ENCODE assay signal across 8 cellular contexts in the genomic region with DNA sequence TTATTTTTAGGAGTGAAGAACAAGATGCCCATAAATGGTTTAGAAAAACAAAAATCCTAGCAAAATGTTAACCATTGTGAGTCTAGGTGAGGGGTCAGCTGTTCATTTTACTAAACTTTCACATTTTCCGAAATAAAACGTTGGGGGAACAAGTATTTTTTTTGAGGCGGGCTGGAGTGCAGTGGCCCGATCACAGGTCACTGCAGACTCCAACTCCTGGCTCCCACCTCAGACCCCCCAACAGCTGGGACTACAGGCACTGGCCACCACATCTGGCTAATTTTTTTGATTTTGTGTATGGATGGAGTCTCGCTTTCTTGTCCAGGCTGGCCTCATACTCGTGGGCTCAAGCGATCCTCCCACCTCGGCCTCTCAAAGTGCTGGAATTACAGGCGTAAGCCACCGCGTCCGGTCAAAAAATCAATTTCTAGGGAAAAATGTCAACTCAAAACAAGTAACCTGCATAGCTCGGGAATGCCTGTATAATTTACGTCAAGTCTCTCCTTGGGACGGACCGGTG. TPM values are rescaled to one million over a fixed set of nuclear protein-coding genes. Genes with fewer than 3 reads are reported as not detected.
DNase-seq lines count a peak whose midpoint lies in the region; ATAC-seq and TF ChIP-seq lines count a peak whose summit lies in the region.

No MANE protein-coding gene starts in this region.

- H3K4me1 Mint-ChIP-seq in Caco-2 (ENCODE audit: low read depth, unreplicated experiment): no peaks in the 10 kb centered on the region

- TSS peak; percentile 99 for BruUV-seq in Caco-2 (replicated peaks; lab: Mats Ljungman, UMichigan)

- intact Hi-C loops in Caco-2 (cut with micrococcal nuclease; ENCODE audit: unreplicated experiment): loop anchor here (5.0 kb wide), 3 partner anchors 78 to 167 kb away; a partner anchor contains a TSS

- in situ Hi-C loops in astrocyte of the cerebellum (cut with HindIII; ENCODE audit: low sequenced_read_pairs): no loop called here

- H3K27me3 Mint-ChIP-seq in Caco-2 (ENCODE audit: insufficient read depth, unreplicated experiment): no peaks in the 10 kb centered on the region

- no peaks in the 10 kb centered on the region for H3K79me1 ChIP-seq in mesenchymal stem cell (replicated peaks; ENCODE audit: low read length, poor library complexity, severe bottlenecking)

- peak overlapping the region; percentile 48 for H2AK5ac ChIP-seq in mesenchymal stem cell (ENCODE audit: low read length, severe bottlenecking)

- H3K27me3 ChIP-seq in Caco-2 (replicated peaks; ENCODE audit: control insufficient read depth, insufficient read depth, low read length) (no peaks in the 10 kb centered on the region), mesenchymal stem cell (ENCODE audit: control insufficient read depth in 1 of 2, insufficient read depth in 1 of 2, low read length in 2 of 2) (no peaks in the 10 kb centered on the region)

- no peak overlapping the region for H3K14ac ChIP-seq in mesenchymal stem cell (ENCODE audit: low read length in 2 of 2)

- H3K4me1 ChIP-seq in Caco-2: no peaks in the 10 kb centered on the region
- H3K4me1 ChIP-seq in mesenchymal stem cell (ENCODE audit: control insufficient read depth, insufficient read depth, low read depth, low read length): peaks cover 1% of the 10 kb centered on the region

- H3K36me3 ChIP-seq in Caco-2 (ENCODE audit: control insufficient read depth, insufficient read depth, low read length) (no peaks in the 10 kb centered on the region), mesenchymal stem cell (ENCODE audit: control insufficient read depth in 1 of 2, insufficient read depth in 2 of 2, low read depth in 1 of 2, low read length in 2 of 2) (peaks cover 4 to 8% of the 10 kb centered on the region in 2 experiments)

- H3K27ac Mint-ChIP-seq in Caco-2 (ENCODE audit: unreplicated experiment): peak overlapping the region; percentile 95

- peak overlapping the region; percentile 50 for H4K91ac ChIP-seq in mesenchymal stem cell (ENCODE audit: low read length)

- no peak overlapping the region for H2BK5ac ChIP-seq in mesenchymal stem cell (ENCODE audit: low read depth, low read length, poor library complexity, severe bottlenecking)

- H3K4me3 ChIP-seq in Caco-2 (ENCODE audit: low read depth, low read length) (peak overlapping the region; percentile 60), astrocyte of the cerebellum (ENCODE audit: low read depth, low read length) (peak overlapping the region; percentile 60), mesenchymal stem cell (ENCODE audit: insufficient read depth in 1 of 2, low read depth in 1 of 2, low read length in 2 of 2) (peak overlapping the region; percentile 55 to 83)

- H2BK15ac ChIP-seq in mesenchymal stem cell (ENCODE audit: low read depth, poor library complexity, severe bottlenecking): no peak overlapping the region

- peak overlapping the region; percentile 94 for H3K4me3 Mint-ChIP-seq in Caco-2 (ENCODE audit: unreplicated experiment)

- TF ChIP-seq CTCF in Caco-2 (IDR thresholded peaks at IDR 0.05; ENCODE audit: insufficient read depth in 1 of 2, low read depth in 1 of 2, low read length in 1 of 2, severe bottlenecking in 1 of 2, unreplicated experiment in 1 of 2): no peak
- TF ChIP-seq CTCF in astrocyte of the cerebellum (IDR thresholded peaks at IDR 0.05; ENCODE audit: low read depth, low read length, missing control alignments): no peak

- H4K8ac ChIP-seq in mesenchymal stem cell (ENCODE audit: low read length): peak overlapping the region; percentile 72

- H3K4me2 ChIP-seq in mesenchymal stem cell (ENCODE audit: low read length, poor library complexity, severe bottlenecking): peak overlapping the region; percentile 68

- POLR2A ChIA-PET in Caco-2 (lab: Charles Lee): interaction anchor here (0.5 to 2.3 kb wide), 11 partner anchors 13 to 873 kb away, joined by 3 to 39 read pairs (median 4); a partner anchor contains a TSS

- H3K9ac ChIP-seq in mesenchymal stem cell (ENCODE audit: low read length): peak overlapping the region; percentile 99

- no peak overlapping the region for H2BK12ac ChIP-seq in mesenchymal stem cell (ENCODE audit: low read length in 2 of 2)

- H3K36me3 Mint-ChIP-seq in Caco-2 (ENCODE audit: insufficient read depth, unreplicated experiment): peaks cover 15% of the 10 kb centered on the region

- ATAC-seq in HG02973 (IDR thresholded peaks at IDR 0.05; ENCODE audit: unreplicated experiment): peak; percentile 2

- no peak overlapping the region for H3K23ac ChIP-seq in mesenchymal stem cell (ENCODE audit: low read length in 2 of 2)

- CTCF ChIA-PET in Caco-2 (lab: Charles Lee): interaction anchor here (1.2 kb wide), 1 partner anchor 82 kb away, joined by 5 read pairs; a partner anchor contains a TSS

- DNase-seq in Caco-2 (no peak), astrocyte of the cerebellum (ENCODE audit: low read depth) (no peak), mesenchymal stem cell (peak; percentile 0), SKM-1 treated with dmso at 0.1 percent for 144 hours (lab: John Stamatoyannopoulos, UW; ENCODE audit: unreplicated experiment) (no peak), HK-2 (ENCODE audit: unreplicated experiment) (no peak), DMS53 treated with DMSO at 0.1 percent for 48 hours (lab: John Stamatoyannopoulos, UW; ENCODE audit: unreplicated experiment) (no peak), NCI-H2196 treated with DMSO at 0.1 percent for 48 hours (lab: John Stamatoyannopoulos, UW; ENCODE audit: unreplicated experiment) (no peak)

- H3K9me3 Mint-ChIP-seq in Caco-2 (ENCODE audit: unreplicated experiment): no peaks in the 10 kb centered on the region

- H3K4ac ChIP-seq in mesenchymal stem cell (ENCODE audit: low read depth in 1 of 2, low read length in 2 of 2): peak overlapping the region in 1 of 2 experiments; percentile 58

- H3K9me3 ChIP-seq in Caco-2 (no peaks in the 10 kb centered on the region), mesenchymal stem cell (ENCODE audit: control insufficient read depth, low read length) (no peaks in the 10 kb centered on the region)

- WGBS in mesenchymal stem cell: under 1% methylated on average over 12 of the region's 16 CpGs

- peak overlapping the region in 1 of 2 experiments; percentile 24 for H3K18ac ChIP-seq in mesenchymal stem cell (ENCODE audit: low read depth in 1 of 2, low read length in 2 of 2)

- H2AFZ ChIP-seq in mesenchymal stem cell (ENCODE audit: low read depth, low read length): no peak overlapping the region

- peak overlapping the region; percentile 49 for H2BK120ac ChIP-seq in mesenchymal stem cell (ENCODE audit: low read depth, low read length)

- peak overlapping the region; percentile 82 for H3K27ac ChIP-seq in mesenchymal stem cell (ENCODE audit: low read length, poor library complexity, severe bottlenecking)

RNA-seq across cellular contexts. Expression of a gene that starts 0.7 kb away (rescaled TPM):
- 40.7 and 41.2 TPM in 2 replicates for total RNA-seq in Caco-2 (2022)
- 9.7 TPM for polyA plus RNA-seq in mesenchymal stem cell (2013, experiment 1 of 2)
- 9.3 TPM for polyA plus RNA-seq in mesenchymal stem cell (2013, experiment 2 of 2)
